ENCODE assay signal across 22 cellular contexts in the genomic region with DNA sequence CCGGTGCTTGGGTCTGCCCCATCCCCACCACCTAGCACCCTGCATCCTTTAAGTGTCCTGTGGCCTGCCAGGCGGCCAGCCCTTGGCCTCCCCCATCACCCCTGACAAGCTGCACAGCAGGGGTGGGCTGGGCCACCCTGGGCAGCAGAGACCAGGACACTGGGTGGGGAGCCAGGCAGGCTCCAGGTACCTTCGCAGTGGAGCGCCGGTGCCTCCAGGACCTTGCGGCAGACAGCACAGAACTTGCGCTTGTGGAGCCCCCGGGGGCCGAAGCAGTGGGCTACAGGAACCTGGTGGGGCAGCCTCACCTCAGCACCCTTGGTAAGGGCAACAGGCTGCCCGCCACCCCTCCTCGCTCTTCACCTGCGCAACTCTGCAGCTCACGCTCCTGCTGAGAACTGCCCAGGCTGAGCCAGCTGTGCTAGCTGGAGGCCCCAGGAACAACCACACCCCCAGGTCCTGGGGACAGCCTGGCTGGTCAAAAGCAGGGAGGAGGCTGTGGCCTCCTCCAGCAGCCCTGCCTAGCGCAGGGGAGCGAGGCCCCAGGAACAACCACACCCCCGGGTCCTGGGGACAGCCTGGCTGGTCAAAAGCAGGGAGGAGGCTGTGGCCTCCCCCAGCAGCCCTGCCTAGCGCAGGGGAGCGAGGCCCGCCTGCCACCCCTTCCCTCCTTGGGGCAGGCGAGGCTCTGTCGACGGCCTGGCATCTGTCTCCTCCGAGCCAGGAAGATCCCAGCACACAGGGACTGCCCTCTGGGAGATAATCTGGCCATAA. TPM values are rescaled to one million over a fixed set of nuclear protein-coding genes. Genes with fewer than 3 reads are reported as not detected.
DNase-seq lines count a peak whose midpoint lies in the region; ATAC-seq and TF ChIP-seq lines count a peak whose summit lies in the region.
"Had no signal": no experiment of that assay in that cellular context is flagged by ENCODE, and none has a peak within 500 bp of the region (broad histone marks: within the 10 kb centered on the region; RNA-seq: fewer than 3 reads in every experiment).

No MANE protein-coding gene starts in this region.

- H2BK120ac ChIP-seq in neuronal stem cell (ENCODE audit: low read depth, low read length) = no peak overlapping the region

- H3K9ac ChIP-seq in neuronal stem cell (ENCODE audit: low read depth, low read length, poor library complexity) = peak overlapping the region; percentile 60
- H3K9ac ChIP-seq: GM23248 had no signal

- no peak overlapping the region for H2AFZ ChIP-seq in neuronal stem cell (ENCODE audit: low read length)
- H2AFZ ChIP-seq: GM23248 had no signal

- CTCF ChIA-PET in activated CD4-positive, alpha-beta T cell treated with anti-CD3 and anti-CD28 coated beads, Interleukin-2, amount 10 ng/mL, durations not matched to agents 7 days and 5 days (lab: Charles Lee) = interaction anchor here (0.6 kb wide), 1 partner anchor 59 kb away, joined by 5 read pairs; no protein-coding TSS in a partner anchor

- peaks cover 2 to 10% of the 10 kb centered on the region in 2 donors for H3K4me1 ChIP-seq in neuronal stem cell (ENCODE audit: control insufficient read depth in 2 of 2, insufficient read depth in 1 of 2, low read depth in 1 of 2, low read length in 2 of 2)

- peak overlapping the region; percentile 11 for H3K4me2 ChIP-seq in neuronal stem cell (ENCODE audit: insufficient read depth, low read length, poor library complexity, severe bottlenecking)

- H2BK12ac ChIP-seq in neuronal stem cell (ENCODE audit: low read length) = no peak overlapping the region

- H3K4me3 ChIP-seq in H7 (ENCODE audit: insufficient read depth, low read depth, low read length) (no peak overlapping the region), neuronal stem cell (ENCODE audit: low read length in 2 of 2) (no peak overlapping the region)
- H3K4me3 ChIP-seq: GM23248 had no signal

- no peaks in the 10 kb centered on the region for H3K9me3 Mint-ChIP-seq in dendritic cell treated with granulocyte-macrophage colony-stimulating factor and Interleukin-4, amounts not matched to agents 40 ng/mL and 50 ng/mL, for 4 days
- no peaks in the 10 kb centered on the region for H3K9me3 Mint-ChIP-seq in activated CD4-positive, alpha-beta T cell treated with anti-CD3 and anti-CD28 coated beads, Interleukin-2, amount 10 ng/mL, durations not matched to agents 7 days and 5 days
- H3K9me3 Mint-ChIP-seq in progenitor cell of endocrine pancreas (ENCODE audit: low read depth) = no peaks in the 10 kb centered on the region

- intact Hi-C loops in dendritic cell treated with granulocyte-macrophage colony-stimulating factor and Interleukin-4, amounts not matched to agents 40 ng/mL and 50 ng/mL, for 4 days (cut with micrococcal nuclease) = no loop called here

- no peak overlapping the region for H2BK15ac ChIP-seq in neuronal stem cell (ENCODE audit: low read length)

- H3K27ac ChIP-seq in neuronal stem cell (replicated peaks; ENCODE audit: low read length) = no peak overlapping the region
- H3K27ac ChIP-seq: GM23248, HL-60, RWPE1 had no signal

- TF ChIP-seq CTCF in progenitor cell of endocrine pancreas (IDR thresholded peaks at IDR 0.05; ENCODE audit: unreplicated experiment) = no peak

- no peaks in the 10 kb centered on the region for H3K9me3 ChIP-seq in neuronal stem cell (replicated peaks in 1 of 2; ENCODE audit: control insufficient read depth in 2 of 2, insufficient read depth in 1 of 2, low read depth in 1 of 2, low read length in 2 of 2)
- H3K9me3 ChIP-seq: Caco-2 had no signal

- no peak for ATAC-seq in HG03159 (IDR thresholded peaks at IDR 0.05; ENCODE audit: unreplicated experiment)
- ATAC-seq: PC-3 had no signal

- H3K27me3 ChIP-seq in H7 (ENCODE audit: control insufficient read depth, insufficient read depth, low read length) = peaks cover 8% of the 10 kb centered on the region
- peaks cover 0 to 46% (median 14%) of the 10 kb centered on the region in 3 experiments for H3K27me3 ChIP-seq in neuronal stem cell (ENCODE audit: control insufficient read depth in 3 of 3, insufficient read depth in 3 of 3, low read depth in 1 of 3, low read length in 3 of 3)

- WGBS in neuronal stem cell (ENCODE audit: extremely low coverage in 2 of 2, insufficient read length in 2 of 2, insufficient replicate concordance in 1 of 2), 2 donors = no CpG with 5 or more reads among the region's 23 CpGs

- H3K4ac ChIP-seq in neuronal stem cell (ENCODE audit: low read length) = no peak overlapping the region

- no peak overlapping the region for H3K14ac ChIP-seq in neuronal stem cell (ENCODE audit: low read length)

- H3K18ac ChIP-seq in neuronal stem cell (ENCODE audit: low read length) = peak overlapping the region; percentile 80

- peak; percentile 74 for DNase-seq in H7
- peak; percentile 54 for DNase-seq in NCI-H146 (lab: John Stamatoyannopoulos, UW)
- DNase-seq in neuronal stem cell (ENCODE audit: low spot score) = no peak
- DNase-seq in activated CD4-positive, alpha-beta T cell treated with anti-CD3 and anti-CD28 coated beads, Interleukin-2, amount 10 ng/mL, durations not matched to agents 7 days and 5 days = no peak
- DNase-seq in progenitor cell of endocrine pancreas (ENCODE audit: low spot score, unreplicated experiment) = no peak
- DNase-seq: Caco-2; CD4-positive, CD25-positive, alpha-beta regulatory T cell; GDM1; GM23248; MM.1S; NCI-H1092 treated with DMSO at 0.1 percent for 48 hours; NCI-H187 treated with DMSO at 0.1 percent for 48 hours; NCI-H2227 treated with DMSO at 0.1 percent for 48 hours; NCI-H510A treated with DMSO at 0.1 percent for 48 hours; NCI-H82; PC-3; T-helper 1 cell had no signal

- H2BK5ac ChIP-seq in neuronal stem cell (ENCODE audit: low read length) = no peak overlapping the region

- H2AK5ac ChIP-seq in neuronal stem cell (ENCODE audit: low read depth, low read length) = peak overlapping the region; percentile 84

- H3K27me3 Mint-ChIP-seq in dendritic cell treated with granulocyte-macrophage colony-stimulating factor and Interleukin-4, amounts not matched to agents 40 ng/mL and 50 ng/mL, for 4 days = peaks cover 12% of the 10 kb centered on the region
- no peaks in the 10 kb centered on the region for H3K27me3 Mint-ChIP-seq in activated CD4-positive, alpha-beta T cell treated with anti-CD3 and anti-CD28 coated beads, Interleukin-2, amount 10 ng/mL, durations not matched to agents 7 days and 5 days
- peaks cover 4% of the 10 kb centered on the region for H3K27me3 Mint-ChIP-seq in progenitor cell of endocrine pancreas
- H3K27me3 Mint-ChIP-seq: CD4-positive, CD25-positive, alpha-beta regulatory T cell had no signal

- no peak overlapping the region for H4K91ac ChIP-seq in neuronal stem cell (ENCODE audit: low read depth, low read length, poor library complexity)

- no peak overlapping the region for H3K27ac Mint-ChIP-seq in dendritic cell treated with granulocyte-macrophage colony-stimulating factor and Interleukin-4, amounts not matched to agents 40 ng/mL and 50 ng/mL, for 4 days
- no peak overlapping the region for H3K27ac Mint-ChIP-seq in activated CD4-positive, alpha-beta T cell treated with anti-CD3 and anti-CD28 coated beads, Interleukin-2, amount 10 ng/mL, durations not matched to agents 7 days and 5 days
- no peak overlapping the region for H3K27ac Mint-ChIP-seq in progenitor cell of endocrine pancreas
- H3K27ac Mint-ChIP-seq: CD4-positive, CD25-positive, alpha-beta regulatory T cell had no signal

- POLR2A ChIA-PET in activated CD4-positive, alpha-beta T cell treated with anti-CD3 and anti-CD28 coated beads, Interleukin-2, amount 10 ng/mL, durations not matched to agents 7 days and 5 days (lab: Charles Lee) = no interaction called here

- H3K23ac ChIP-seq in neuronal stem cell (ENCODE audit: low read depth, low read length, poor library complexity) = peak overlapping the region; percentile 85

- peaks cover 62% of the 10 kb centered on the region for H3K36me3 Mint-ChIP-seq in dendritic cell treated with granulocyte-macrophage colony-stimulating factor and Interleukin-4, amounts not matched to agents 40 ng/mL and 50 ng/mL, for 4 days (ENCODE audit: low read depth)
- no peaks in the 10 kb centered on the region for H3K36me3 Mint-ChIP-seq in activated CD4-positive, alpha-beta T cell treated with anti-CD3 and anti-CD28 coated beads, Interleukin-2, amount 10 ng/mL, durations not matched to agents 7 days and 5 days (ENCODE audit: low read depth)
- H3K36me3 Mint-ChIP-seq in progenitor cell of endocrine pancreas (ENCODE audit: insufficient read depth) = peaks cover 1% of the 10 kb centered on the region
- H3K36me3 Mint-ChIP-seq: CD4-positive, CD25-positive, alpha-beta regulatory T cell had no signal

- H3K79me1 ChIP-seq in neuronal stem cell (ENCODE audit: low read depth, low read length) = peaks cover 1% of the 10 kb centered on the region

- no peak overlapping the region for H4K8ac ChIP-seq in neuronal stem cell (ENCODE audit: low read depth, low read length)

- peak overlapping the region; percentile 6 for H3K4me3 Mint-ChIP-seq in dendritic cell treated with granulocyte-macrophage colony-stimulating factor and Interleukin-4, amounts not matched to agents 40 ng/mL and 50 ng/mL, for 4 days
- no peak overlapping the region for H3K4me3 Mint-ChIP-seq in activated CD4-positive, alpha-beta T cell treated with anti-CD3 and anti-CD28 coated beads, Interleukin-2, amount 10 ng/mL, durations not matched to agents 7 days and 5 days
- no peak overlapping the region for H3K4me3 Mint-ChIP-seq in progenitor cell of endocrine pancreas (ENCODE audit: low read depth)
- H3K4me3 Mint-ChIP-seq: CD4-positive, CD25-positive, alpha-beta regulatory T cell had no signal

- H3K36me3 ChIP-seq in H7 (replicated peaks; ENCODE audit: control insufficient read depth, insufficient read depth, low read length) = no peaks in the 10 kb centered on the region
- peaks cover 2 to 10% of the 10 kb centered on the region in 2 donors for H3K36me3 ChIP-seq in neuronal stem cell (replicated peaks in 1 of 2; ENCODE audit: control insufficient read depth in 2 of 2, insufficient read depth in 2 of 2, low read length in 2 of 2)

- peaks cover 32% of the 10 kb centered on the region for H3K4me1 Mint-ChIP-seq in dendritic cell treated with granulocyte-macrophage colony-stimulating factor and Interleukin-4, amounts not matched to agents 40 ng/mL and 50 ng/mL, for 4 days (ENCODE audit: low read depth)
- peaks cover 10% of the 10 kb centered on the region for H3K4me1 Mint-ChIP-seq in activated CD4-positive, alpha-beta T cell treated with anti-CD3 and anti-CD28 coated beads, Interleukin-2, amount 10 ng/mL, durations not matched to agents 7 days and 5 days
- H3K4me1 Mint-ChIP-seq in progenitor cell of endocrine pancreas (ENCODE audit: low read depth) = no peaks in the 10 kb centered on the region

RNA-seq across cellular contexts. Expression of gene DGKQ, which starts 4.6 kb away (rescaled TPM):
- 19.4 and 26.7 TPM in 2 replicates for total RNA-seq in H7 (2014; rRNA removed; shearing (Covaris generic))
- 5.4 TPM for polyA plus RNA-seq in neuronal stem cell (2013, experiment 1 of 2)
- 5.2 TPM for polyA plus RNA-seq in neuronal stem cell (2013, experiment 2 of 2)
- 10 to 100 TPM; 20.5 to 21.3 TPM for total RNA-seq in activated CD4-positive, alpha-beta T cell treated with anti-CD3 and anti-CD28 coated beads, Interleukin-2, amount 10 ng/mL, durations not matched to agents 7 days and 5 days
- total RNA-seq in progenitor cell of endocrine pancreas = 21.6 and 24.9 TPM in 2 replicates

RNA-seq across cellular contexts. Expression of gene IDUA, which starts 18.0 kb away (rescaled TPM):
- total RNA-seq in H7 (2014; rRNA removed; shearing (Covaris generic)) = 4.6 TPM in 2 replicates
- 6.9 TPM for polyA plus RNA-seq in neuronal stem cell (2013, experiment 1 of 2)
- polyA plus RNA-seq in neuronal stem cell (2013, experiment 2 of 2) = 5.7 TPM
- total RNA-seq in activated CD4-positive, alpha-beta T cell treated with anti-CD3 and anti-CD28 coated beads, Interleukin-2, amount 10 ng/mL, durations not matched to agents 7 days and 5 days = 10 to 100 TPM; 35.0 to 43.3 TPM
- total RNA-seq in progenitor cell of endocrine pancreas = 79.4 and 87.0 TPM in 2 replicates

RNA-seq across cellular contexts. Expression of gene SLC26A1, which starts 24.4 kb away (rescaled TPM):
- 0.03 and 0.30 TPM in 2 replicates for total RNA-seq in H7 (2014; rRNA removed; shearing (Covaris generic))
- polyA plus RNA-seq in neuronal stem cell (2013, experiment 1 of 2) = 0.13 TPM
- 0.15 TPM for polyA plus RNA-seq in neuronal stem cell (2013, experiment 2 of 2)
- total RNA-seq in activated CD4-positive, alpha-beta T cell treated with anti-CD3 and anti-CD28 coated beads, Interleukin-2, amount 10 ng/mL, durations not matched to agents 7 days and 5 days = under 1 TPM; 0.17 to 0.48 TPM
- 2.6 and 3.3 TPM in 2 replicates for total RNA-seq in progenitor cell of endocrine pancreas
- total RNA-seq: LHCN-M2, PC-3 had no signal

RNA-seq across cellular contexts. Expression of gene TMEM175, which starts 36.5 kb away (rescaled TPM):
- 6.5 and 8.4 TPM in 2 replicates for total RNA-seq in H7 (2014; rRNA removed; shearing (Covaris generic))
- 8.0 TPM for polyA plus RNA-seq in neuronal stem cell (2013, experiment 1 of 2)
- polyA plus RNA-seq in neuronal stem cell (2013, experiment 2 of 2) = 7.7 TPM
- 10 to 100 TPM; 38.6 to 51.7 TPM for total RNA-seq in activated CD4-positive, alpha-beta T cell treated with anti-CD3 and anti-CD28 coated beads, Interleukin-2, amount 10 ng/mL, durations not matched to agents 7 days and 5 days
- total RNA-seq in progenitor cell of endocrine pancreas = 29.1 and 30.6 TPM in 2 replicates

RNA-seq across cellular contexts. Expression of gene GAK, which starts 36.7 kb away (rescaled TPM):
- 77.4 and 85.1 TPM in 2 replicates for total RNA-seq in H7 (2014; rRNA removed; shearing (Covaris generic))
- polyA plus RNA-seq in neuronal stem cell (2013, experiment 1 of 2) = 35.3 TPM
- 34.3 TPM for polyA plus RNA-seq in neuronal stem cell (2013, experiment 2 of 2)
- total RNA-seq in activated CD4-positive, alpha-beta T cell treated with anti-CD3 and anti-CD28 coated beads, Interleukin-2, amount 10 ng/mL, durations not matched to agents 7 days and 5 days = 100 to 1,000 TPM; 133 to 148 TPM
- 116 and 119 TPM in 2 replicates for total RNA-seq in progenitor cell of endocrine pancreas

Comparison
In these comparisons a context has a peak if more than half of its experiments do, and no peak if none do; other contexts are left out.
1. DNase-seq: peak in H7 (single experiment) and NCI-H146 (single experiment); none in neuronal stem cell (single experiment), activated CD4-positive, alpha-beta T cell treated with anti-CD3 and anti-CD28 coated beads, Interleukin-2, amount 10 ng/mL, durations not matched to agents 7 days and 5 days (single experiment) and progenitor cell of endocrine pancreas (single experiment).